16 cellular contexts compared by ENCODE assay signal in genomic region chrX:133910539-133910938, GRCh38.
DNase-seq lines count a peak whose midpoint lies in the region; ATAC-seq, FAIRE-seq and TF ChIP-seq lines count a peak whose summit lies in the region.
"Had no signal": no experiment of that assay in that cellular context is flagged by ENCODE, and none has a peak within 500 bp of the region (broad histone marks: within the 10 kb centered on the region; RNA-seq: fewer than 3 reads in every experiment).

No MANE protein-coding gene starts in this region.

- no TSS peak for BruUV-seq in HepG2 (replicated peaks; lab: Mats Ljungman, UMichigan)
- no TSS peak for BruUV-seq in mammary epithelial cell (replicated peaks; lab: Mats Ljungman, UMichigan)

- peak overlapping the region; percentile 85 for H3K27ac Mint-ChIP-seq in mesothelial cell of epicardium
- H3K27ac Mint-ChIP-seq: B cell; CD8-positive, alpha-beta memory T cell had no signal

- WGBS in HepG2 (ENCODE audit: low lambda C conversion rate): 91% methylated on average over 1 of the region's 1 CpG
- WGBS in right lobe of liver (ENCODE audit: insufficient coverage, low coverage, low lambda C conversion rate, missing lambda C conversion rate): 54% methylated on average over 1 of the region's 1 CpG
- WGBS in mammary epithelial cell (ENCODE audit: low coverage, missing lambda C conversion rate): 65% methylated on average over 1 of the region's 1 CpG

- H3K4me1 ChIP-seq in HepG2 (ENCODE audit: insufficient read depth, low read length): peaks cover 22% of the 10 kb centered on the region; the same call in 1 of the 2 replicates
- H3K4me1 ChIP-seq in right lobe of liver: no peaks in the 10 kb centered on the region
- H3K4me1 ChIP-seq in mammary epithelial cell (ENCODE audit: insufficient read depth, low read length): no peaks in the 10 kb centered on the region
- H3K4me1 ChIP-seq: BLaER1 treated with 17β-estradiol and CSF1 and Interleukin-3, amounts not matched to agents 10 nM and 100 nM had no signal

- H3K79me2 ChIP-seq in HepG2 (ENCODE audit: insufficient read depth, low read length): peaks cover 76% of the 10 kb centered on the region
- H3K79me2 ChIP-seq in mammary epithelial cell (ENCODE audit: insufficient read depth, low read length): no peaks in the 10 kb centered on the region

- H3K27ac ChIP-seq in HepG2 (ENCODE audit: extremely low read length, insufficient read depth, low read length) (no peak overlapping the region), right lobe of liver (no peak overlapping the region), mammary epithelial cell (ENCODE audit: insufficient read depth, low read depth, low read length) (no peak overlapping the region)
- H3K27ac ChIP-seq: BLaER1 treated with 17β-estradiol and CSF1 and Interleukin-3, amounts not matched to agents 10 nM and 100 nM had no signal

- no peaks in the 10 kb centered on the region for H3K27me3 ChIP-seq in HepG2 (ENCODE audit: control insufficient read depth in 1 of 2, insufficient read depth in 2 of 2, low read length in 2 of 2)
- no peaks in the 10 kb centered on the region for H3K27me3 ChIP-seq in right lobe of liver
- H3K27me3 ChIP-seq in mammary epithelial cell (ENCODE audit: insufficient read depth, low read length): peaks cover 3% of the 10 kb centered on the region

- TF ChIP-seq RAD21 in HepG2 (CRISPR knock-in tag; IDR thresholded peaks at IDR 0.05): no peak

- intact Hi-C loops in HepG2 (cut with micrococcal nuclease; ENCODE audit: unreplicated experiment): no loop called here
- intact Hi-C loops in right lobe of liver (cut with DNase I): no loop called here
- intact Hi-C loops in left ventricle myocardium superior (cut with micrococcal nuclease): no loop called here
- intact Hi-C loops in mammary epithelial cell (cut with micrococcal nuclease): no loop called here

- no peak overlapping the region for H2AFZ ChIP-seq in HepG2 (ENCODE audit: low read length)
- H2AFZ ChIP-seq in mammary epithelial cell (ENCODE audit: low read depth, low read length): no peak overlapping the region

- CTCF ChIA-PET in HepG2 (lab: Yijun Ruan, JAX; ENCODE audit: low intra/inter-chr PET ratio, low total read pairs) (no interaction called here), mammary epithelial cell (lab: Charles Lee; ENCODE audit: low non-redundant PET) (no interaction called here)

- H4K20me1 ChIP-seq in HepG2 (ENCODE audit: insufficient read depth, low read length): peaks cover 78% of the 10 kb centered on the region
- no peaks in the 10 kb centered on the region for H4K20me1 ChIP-seq in mammary epithelial cell (ENCODE audit: insufficient read depth, low read length)

- H3K36me3 Mint-ChIP-seq in mesothelial cell of epicardium: peaks cover 9% of the 10 kb centered on the region
- H3K36me3 Mint-ChIP-seq: CD8-positive, alpha-beta memory T cell had no signal

- no peaks in the 10 kb centered on the region for H3K9me3 Mint-ChIP-seq in mesothelial cell of epicardium
- H3K9me3 Mint-ChIP-seq: CD8-positive, alpha-beta memory T cell had no signal

- no peak overlapping the region for H3K9ac ChIP-seq in HepG2 (ENCODE audit: insufficient read depth, low read depth, low read length)
- no peak overlapping the region for H3K9ac ChIP-seq in mammary epithelial cell (ENCODE audit: insufficient read depth, low read length)
- H3K9ac ChIP-seq: BLaER1 treated with 17β-estradiol and CSF1 and Interleukin-3, amounts not matched to agents 10 nM and 100 nM had no signal

- dilution Hi-C loops in mammary epithelial cell (cut with HindIII; ENCODE audit: low sequenced_read_pairs): no loop called here

- TF ChIP-seq EP300 in HepG2 (IDR thresholded peaks at IDR 0.05; ENCODE audit: low read depth in 2 of 2, low read length in 2 of 2) (no peak), HepG2 (CRISPR knock-in tag; IDR thresholded peaks at IDR 0.05; ENCODE audit: borderline replicate concordance) (no peak)

- TF ChIP-seq POLR2A in HepG2 (IDR thresholded peaks at IDR 0.05; ENCODE audit: insufficient read depth in 1 of 2, low read depth in 2 of 2, low read length in 2 of 2) (no peak), right lobe of liver (IDR thresholded peaks at IDR 0.05) (no peak)

- ATAC-seq in HepG2 (no peak), right lobe of liver (no peak), left ventricle myocardium superior (no peak)

- H3K4me3 Mint-ChIP-seq in mesothelial cell of epicardium: no peak overlapping the region
- H3K4me3 Mint-ChIP-seq: B cell; CD8-positive, alpha-beta memory T cell had no signal

- no peak overlapping the region for H3K4me2 ChIP-seq in HepG2 (ENCODE audit: low read depth, low read length)
- H3K4me2 ChIP-seq in mammary epithelial cell (ENCODE audit: insufficient read depth, low read depth, low read length): no peak overlapping the region
- H3K4me2 ChIP-seq: BLaER1 treated with 17β-estradiol and CSF1 and Interleukin-3, amounts not matched to agents 10 nM and 100 nM had no signal

- no peak for TF ChIP-seq CTCF in HepG2 (CRISPR knock-in tag; IDR thresholded peaks at IDR 0.05)
- no peak for TF ChIP-seq CTCF in right lobe of liver (IDR thresholded peaks at IDR 0.05)
- no peak for TF ChIP-seq CTCF in mesothelial cell of epicardium (IDR thresholded peaks at IDR 0.05; ENCODE audit: unreplicated experiment)
- no peak for TF ChIP-seq CTCF in mammary epithelial cell (conservative IDR thresholded peaks at IDR 0.05 in 1 of 2, IDR thresholded peaks at IDR 0.05 in 1 of 2; ENCODE audit: extremely low read depth in 1 of 2, insufficient read depth in 1 of 2, low read depth in 1 of 2, low read length in 2 of 2)

- H3K4me3 ChIP-seq in HepG2 (replicated peaks in 1 of 3; ENCODE audit: insufficient read depth in 1 of 3, low read depth in 2 of 3, low read length in 3 of 3): no peak overlapping the region
- no peak overlapping the region for H3K4me3 ChIP-seq in right lobe of liver
- no peak overlapping the region for H3K4me3 ChIP-seq in mammary epithelial cell (replicated peaks in 1 of 3; ENCODE audit: insufficient read depth in 1 of 3, low read depth in 2 of 3, low read length in 3 of 3)
- H3K4me3 ChIP-seq: BLaER1 treated with 17β-estradiol and CSF1 and Interleukin-3, amounts not matched to agents 10 nM and 100 nM; HAP-1 had no signal

- H3K36me3 ChIP-seq in HepG2 (replicated peaks in 1 of 2; ENCODE audit: control insufficient read depth in 1 of 2, insufficient read depth in 2 of 2, low read length in 2 of 2): peaks cover 2 to 39% of the 10 kb centered on the region in 2 experiments; a peak in 3 of 5 replicates
- H3K36me3 ChIP-seq in right lobe of liver: no peaks in the 10 kb centered on the region
- no peaks in the 10 kb centered on the region for H3K36me3 ChIP-seq in mammary epithelial cell (ENCODE audit: insufficient read depth, low read length)
- H3K36me3 ChIP-seq: BLaER1 treated with 17β-estradiol and CSF1 and Interleukin-3, amounts not matched to agents 10 nM and 100 nM had no signal

- POLR2A ChIA-PET in HepG2 (lab: Yijun Ruan, JAX): no interaction called here

- in situ Hi-C loops in HepG2 (cut with HindIII; ENCODE audit: extremely low pct_ligation_motif_present, low pct_unique_long_range_greater_than_20kb): no loop called here
- in situ Hi-C loops in mammary epithelial cell (cut with MboI; ENCODE audit: low sequenced_read_pairs in 2 of 2): no loop called here

- H3K27me3 Mint-ChIP-seq in mesothelial cell of epicardium (ENCODE audit: low read depth): no peaks in the 10 kb centered on the region
- H3K27me3 Mint-ChIP-seq: B cell had no signal

- H3K9me3 ChIP-seq in HepG2 (ENCODE audit: low read length) (no peaks in the 10 kb centered on the region), right lobe of liver (no peaks in the 10 kb centered on the region), mammary epithelial cell (replicated peaks; ENCODE audit: insufficient read depth, low read length) (no peaks in the 10 kb centered on the region)
- H3K9me3 ChIP-seq: HAP-1 had no signal

- H3K4me1 Mint-ChIP-seq in mesothelial cell of epicardium: peaks cover 72% of the 10 kb centered on the region
- H3K4me1 Mint-ChIP-seq: B cell; CD8-positive, alpha-beta memory T cell had no signal

- no peak for FAIRE-seq in HepG2 (lab: Jason Lieb, UNC)
- FAIRE-seq: GM18507 had no signal

- DNase-seq in HepG2 (ENCODE audit: low spot score) (no peak), right lobe of liver (no peak), NCI-H524 treated with DMSO at 0.1 percent for 48 hours (lab: John Stamatoyannopoulos, UW) (peak; percentile 38), mesothelial cell of epicardium (ENCODE audit: low spot score in 2 of 2, unreplicated experiment in 2 of 2) (no peak), NCI-H1048 (lab: John Stamatoyannopoulos, UW) (no peak), left ventricle myocardium superior (no peak), mammary epithelial cell (no peak)
- DNase-seq: 8988T; CD8-positive, alpha-beta memory T cell; COR-L47; GDM1; GOT3 had no signal

TF ChIP-seq in HepG2, 621 proteins besides CTCF, POLR2A, EP300 and RAD21:
- TF ChIP-seq SMYD3 (CRISPR knock-in tag; IDR thresholded peaks at IDR 0.05): no peak
- peak; percentile 93 for TF ChIP-seq RBM22 (optimal IDR thresholded peaks at IDR 0.05; ENCODE audit: low read length)
- TF ChIP-seq MTF1 (CRISPR knock-in tag; IDR thresholded peaks at IDR 0.05): no peak
TF ChIP-seq in HepG2: peak in this region for 1.
